21 cellular contexts compared by ENCODE assay signal in genomic region chr6:163635731-163636344, GRCh38.
DNase-seq lines count a peak whose midpoint lies in the region; ATAC-seq and TF ChIP-seq lines count a peak whose summit lies in the region.
"Had no signal": no experiment of that assay in that cellular context is flagged by ENCODE, and none has a peak within 500 bp of the region (broad histone marks: within the 10 kb centered on the region; RNA-seq: fewer than 3 reads in every experiment).

No MANE protein-coding gene starts in this region.

- 71 to 76% (median 73%) methylated on average over 22 of the region's 22 CpGs for WGBS in spleen, 5 donors

- H3K9ac ChIP-seq in neural progenitor cell = no peak overlapping the region

- peak overlapping the region; percentile 55 for H3K4me3 Mint-ChIP-seq in glutamatergic neuron (ENCODE audit: unreplicated experiment)
- H3K4me3 Mint-ChIP-seq in neural progenitor cell = no peak overlapping the region
- H3K4me3 Mint-ChIP-seq: B cell; CD8-positive, alpha-beta T cell had no signal

- H3K4me1 Mint-ChIP-seq in glutamatergic neuron (ENCODE audit: low read depth, unreplicated experiment) (peaks cover 17% of the 10 kb centered on the region), neural progenitor cell (peaks cover 15% of the 10 kb centered on the region)
- H3K4me1 Mint-ChIP-seq: B cell had no signal

- H3K4me3 ChIP-seq in neural progenitor cell (no peak overlapping the region), spleen (no peak overlapping the region)
- H3K4me3 ChIP-seq: GM12878, MG63, PC-9 had no signal

- H3K4me1 ChIP-seq in neural progenitor cell (no peaks in the 10 kb centered on the region), spleen (no peaks in the 10 kb centered on the region)
- H3K4me1 ChIP-seq: Caco-2 had no signal

- no peak for ATAC-seq in Right ventricle myocardium inferior
- no peak for ATAC-seq in stimulated activated naive CD8-positive, alpha-beta T cell treated with anti-CD3 and anti-CD28 coated beads, Interleukin-15, Interleukin-2, amounts not matched to agents 100 U/mL and 50 U/mL, for 24 hours
- ATAC-seq in GM21423 (IDR thresholded peaks at IDR 0.05; ENCODE audit: unreplicated experiment) = no peak
- ATAC-seq: CD8-positive, alpha-beta T cell; GM12878 had no signal

- H3K27me3 ChIP-seq in neural progenitor cell (no peaks in the 10 kb centered on the region), spleen (replicated peaks in 1 of 7) (peaks cover 0 to 16% (median 8%) of the 10 kb centered on the region in 7 donors)
- H3K27me3 ChIP-seq: MG63 had no signal

- H3K27ac Mint-ChIP-seq in glutamatergic neuron (ENCODE audit: unreplicated experiment) (peak overlapping the region; percentile 34), neural progenitor cell (peak overlapping the region; percentile 2)
- H3K27ac Mint-ChIP-seq: B cell; CD8-positive, alpha-beta T cell had no signal

- no peak for TF ChIP-seq POLR2A in spleen (IDR thresholded peaks at IDR 0.05)

- H3K9me3 Mint-ChIP-seq in glutamatergic neuron (ENCODE audit: unreplicated experiment) (peaks cover 4% of the 10 kb centered on the region), neural progenitor cell (peaks cover 15% of the 10 kb centered on the region)
- H3K9me3 Mint-ChIP-seq: CD8-positive, alpha-beta T cell had no signal

- H3K27ac ChIP-seq in neural progenitor cell = no peak overlapping the region
- no peak overlapping the region for H3K27ac ChIP-seq in spleen
- H3K27ac ChIP-seq: 22Rv1, C4-2B, PC-9 had no signal

- H3K36me3 Mint-ChIP-seq in glutamatergic neuron (ENCODE audit: unreplicated experiment) = no peaks in the 10 kb centered on the region
- H3K36me3 Mint-ChIP-seq in neural progenitor cell = no peaks in the 10 kb centered on the region
- H3K36me3 Mint-ChIP-seq: CD8-positive, alpha-beta T cell had no signal

- H3K4me2 ChIP-seq in neural progenitor cell = no peak overlapping the region
- H3K4me2 ChIP-seq: PC-9 had no signal

- peak; percentile 68 for DNase-seq in cardiac septum (ENCODE audit: low spot score)
- DNase-seq in Right ventricle myocardium inferior (ENCODE audit: missing footprints) = no peak
- DNase-seq in glutamatergic neuron = peak; percentile 47
- no peak for DNase-seq in neural progenitor cell (ENCODE audit: low spot score)
- DNase-seq in stimulated activated naive CD8-positive, alpha-beta T cell treated with anti-CD3 and anti-CD28 coated beads, Interleukin-15, Interleukin-2, amounts not matched to agents 100 U/mL and 50 U/mL, for 24 hours = no peak
- DNase-seq in spleen = no peak
- DNase-seq: Caco-2; CD8-positive, alpha-beta T cell; H7; KG1; MG63; NCI-H1694; NCI-H2029 treated with DMSO at 0.1 percent for 48 hours; NCI-H2227 treated with DMSO at 0.1 percent for 48 hours; PC-9; Right ventricle myocardium superior had no signal

- no peaks in the 10 kb centered on the region for H3F3A ChIP-seq in neural progenitor cell (ENCODE audit: low read depth)

- TF ChIP-seq CTCF in glutamatergic neuron (IDR thresholded peaks at IDR 0.05; ENCODE audit: partially characterized antibody, unreplicated experiment) = no peak
- TF ChIP-seq CTCF in neural progenitor cell (IDR thresholded peaks at IDR 0.05) = no peak
- TF ChIP-seq CTCF in spleen (IDR thresholded peaks at IDR 0.05 in 8 of 11, conservative IDR thresholded peaks at IDR 0.05 in 3 of 11) = no peak

- no peaks in the 10 kb centered on the region for H4K20me1 ChIP-seq in neural progenitor cell (ENCODE audit: low read depth)

- no peak overlapping the region for H2AFZ ChIP-seq in neural progenitor cell (replicated peaks)
- H2AFZ ChIP-seq: PC-9 had no signal

- H3K36me3 ChIP-seq in neural progenitor cell = no peaks in the 10 kb centered on the region
- H3K36me3 ChIP-seq in spleen = no peaks in the 10 kb centered on the region
- H3K36me3 ChIP-seq: MG63 had no signal

- H3K9me3 ChIP-seq in neural progenitor cell (ENCODE audit: low read depth) (no peaks in the 10 kb centered on the region), spleen (peaks cover 0 to 10% (median 0%) of the 10 kb centered on the region in 8 donors)
- H3K9me3 ChIP-seq: Caco-2, MG63 had no signal

- intact Hi-C loops in cardiac septum (cut with DNase I) = no loop called here
- intact Hi-C loops in Right ventricle myocardium inferior (cut with DNase I) = no loop called here
- intact Hi-C loops in spleen (cut with DNase I; ENCODE audit: low total_unique reads) = no loop called here

- no peaks in the 10 kb centered on the region for H3K79me2 ChIP-seq in neural progenitor cell (ENCODE audit: low read depth)

- H3K27me3 Mint-ChIP-seq in glutamatergic neuron (ENCODE audit: unreplicated experiment) (peaks cover 1% of the 10 kb centered on the region), neural progenitor cell (ENCODE audit: insufficient read depth, low read depth) (peaks cover 4% of the 10 kb centered on the region)

Comparison
In these comparisons a context has a peak if more than half of its experiments do, and no peak if none do; other contexts are left out.
1. DNase-seq: peak in cardiac septum (single experiment) and glutamatergic neuron (single experiment); none in Right ventricle myocardium inferior (single experiment), neural progenitor cell (single experiment), stimulated activated naive CD8-positive, alpha-beta T cell treated with anti-CD3 and anti-CD28 coated beads, Interleukin-15, Interleukin-2, amounts not matched to agents 100 U/mL and 50 U/mL, for 24 hours (single experiment) and spleen (single experiment).